8 cellular contexts compared by ENCODE assay signal in genomic region chr4:39043058-39043696, GRCh38. TPM values are rescaled to one million over a fixed set of nuclear protein-coding genes. Genes with fewer than 3 reads are reported as not detected.
DNase-seq lines count a peak whose midpoint lies in the region; ATAC-seq, FAIRE-seq and TF ChIP-seq lines count a peak whose summit lies in the region.

No MANE protein-coding gene starts in this region.

- no peak for FAIRE-seq in D721Med (lab: Jason Lieb, UNC)

- TF ChIP-seq CTCF in D721Med (IDR thresholded peaks at IDR 0.05; ENCODE audit: insufficient read depth, missing control alignments) = no peak

- H3K4me3 ChIP-seq in CD4-positive, alpha-beta memory T cell (ENCODE audit: low read length in 2 of 2) = no peak overlapping the region

- peaks cover 0 to 12% of the 10 kb centered on the region in 2 donors for H3K36me3 Mint-ChIP-seq in CD4-positive, alpha-beta memory T cell
- peaks cover 7% of the 10 kb centered on the region for H3K36me3 Mint-ChIP-seq in central memory CD8-positive, alpha-beta T cell (ENCODE audit: insufficient read depth)
- H3K36me3 Mint-ChIP-seq in natural killer cell treated with Interleukin-12 subunit alpha and Interleukin-12 subunit beta and Interleukin-15 and Interleukin-18, amount 100 ng/mL, for 72 hours = no peaks in the 10 kb centered on the region

- H3K4me1 Mint-ChIP-seq in CD4-positive, alpha-beta memory T cell = peaks cover 33 to 48% (median 40%) of the 10 kb centered on the region in 4 donors
- peaks cover 30% of the 10 kb centered on the region for H3K4me1 Mint-ChIP-seq in central memory CD8-positive, alpha-beta T cell
- H3K4me1 Mint-ChIP-seq in natural killer cell treated with Interleukin-12 subunit alpha and Interleukin-12 subunit beta and Interleukin-15 and Interleukin-18, amount 100 ng/mL, for 72 hours (ENCODE audit: low read depth in 2 of 2) = peaks cover 27 to 38% of the 10 kb centered on the region in 2 donors

- peak overlapping the region; percentile 94 to 98 (median 97) for H3K27ac Mint-ChIP-seq in CD4-positive, alpha-beta memory T cell
- peak overlapping the region; percentile 87 for H3K27ac Mint-ChIP-seq in central memory CD8-positive, alpha-beta T cell (ENCODE audit: low read depth)
- H3K27ac Mint-ChIP-seq in natural killer cell treated with Interleukin-12 subunit alpha and Interleukin-12 subunit beta and Interleukin-15 and Interleukin-18, amount 100 ng/mL, for 72 hours = peak overlapping the region; percentile 82 to 86

- H3K27ac ChIP-seq in CD4-positive, alpha-beta memory T cell (ENCODE audit: low read depth, low read length) = peak overlapping the region; percentile 82

- no peaks in the 10 kb centered on the region for H3K9me3 ChIP-seq in CD4-positive, alpha-beta memory T cell (ENCODE audit: control insufficient read depth in 1 of 2, low read length in 2 of 2)

- H3K9me3 Mint-ChIP-seq in CD4-positive, alpha-beta memory T cell = peaks cover 0 to 2% (median 0%) of the 10 kb centered on the region in 8 donors
- no peaks in the 10 kb centered on the region for H3K9me3 Mint-ChIP-seq in central memory CD8-positive, alpha-beta T cell
- H3K9me3 Mint-ChIP-seq in natural killer cell treated with Interleukin-12 subunit alpha and Interleukin-12 subunit beta and Interleukin-15 and Interleukin-18, amount 100 ng/mL, for 72 hours = no peaks in the 10 kb centered on the region

- intact Hi-C loops in CD4-positive, alpha-beta memory T cell (cut with micrococcal nuclease) = loop anchor here (5.0 to 10.0 kb wide), 3 partner anchors 378 to 728 kb away; partner anchors contain the start of genes KLF3, LIAS and RPL9

- ATAC-seq in central memory CD8-positive, alpha-beta T cell (replicated peaks; ENCODE audit: extremely low read depth, poor library complexity, severe bottlenecking) = no peak
- no peak for ATAC-seq in natural killer cell treated with Interleukin-12 subunit alpha and Interleukin-12 subunit beta and Interleukin-15 and Interleukin-18, amount 100 ng/mL, for 72 hours
- no peak for ATAC-seq in GM18867 (IDR thresholded peaks at IDR 0.05; ENCODE audit: unreplicated experiment)

- H3K27me3 Mint-ChIP-seq in CD4-positive, alpha-beta memory T cell = no peaks in the 10 kb centered on the region
- H3K27me3 Mint-ChIP-seq in central memory CD8-positive, alpha-beta T cell = no peaks in the 10 kb centered on the region
- no peaks in the 10 kb centered on the region for H3K27me3 Mint-ChIP-seq in natural killer cell treated with Interleukin-12 subunit alpha and Interleukin-12 subunit beta and Interleukin-15 and Interleukin-18, amount 100 ng/mL, for 72 hours

- DNase-seq in CD4-positive, alpha-beta memory T cell = no peak
- DNase-seq in M059J (ENCODE audit: low read depth) (peak; percentile 69), D721Med (ENCODE audit: insufficient read length, low spot score) (no peak), iPS-NIHi7 (ENCODE audit: extremely low spot score) (no peak)
- no peak for DNase-seq in central memory CD8-positive, alpha-beta T cell (ENCODE audit: low spot score in 2 of 2)
- DNase-seq in natural killer cell treated with Interleukin-12 subunit alpha and Interleukin-12 subunit beta and Interleukin-15 and Interleukin-18, amount 100 ng/mL, for 72 hours (ENCODE audit: low spot score) = no peak
- DNase-seq in stimulated activated CD4-positive, alpha-beta T cell treated with anti-CD3 and anti-CD28 coated beads, Interleukin-12 subunit alpha, Interleukin-12 subunit beta, amount 100 ng/mL, for 4 hours = no peak

- H3K27me3 ChIP-seq in CD4-positive, alpha-beta memory T cell (ENCODE audit: insufficient read depth, low read length) = no peaks in the 10 kb centered on the region

- H3K4me3 Mint-ChIP-seq in CD4-positive, alpha-beta memory T cell = peak overlapping the region; percentile 11 to 98 (median 92)
- peak overlapping the region; percentile 88 for H3K4me3 Mint-ChIP-seq in central memory CD8-positive, alpha-beta T cell
- H3K4me3 Mint-ChIP-seq in natural killer cell treated with Interleukin-12 subunit alpha and Interleukin-12 subunit beta and Interleukin-15 and Interleukin-18, amount 100 ng/mL, for 72 hours = peak overlapping the region; percentile 84

- H3K36me3 ChIP-seq in CD4-positive, alpha-beta memory T cell (ENCODE audit: insufficient read depth, low read length) = no peaks in the 10 kb centered on the region

- POLR2A ChIA-PET in CD4-positive, alpha-beta memory T cell (lab: Charles Lee; ENCODE audit: partially characterized antibody) = interaction anchor here (0.5 to 6.3 kb wide), 9 partner anchors 9 to 910 kb away, joined by 3 to 100 read pairs (median 6); partner anchors contain the start of gene TMEM156

- CTCF ChIA-PET in CD4-positive, alpha-beta memory T cell (lab: Charles Lee; ENCODE audit: partially characterized antibody) = interaction anchor here (1.4 to 4.8 kb wide), 3 partner anchors 12 to 140 kb away, joined by 4 to 43 read pairs (median 12); partner anchors contain the start of gene TMEM156

- H3K4me1 ChIP-seq in CD4-positive, alpha-beta memory T cell (ENCODE audit: insufficient read depth, low read length) = peaks cover 37% of the 10 kb centered on the region

RNA-seq across cellular contexts. Expression of gene TMEM156, which starts 11.0 kb away (rescaled TPM):
- 10 to 100 TPM; 16.8 to 19.3 TPM for total RNA-seq in CD4-positive, alpha-beta memory T cell
- 10 to 100 TPM; 46.2 to 53.1 TPM for polyA plus RNA-seq in CD4-positive, alpha-beta memory T cell
- 0.37 and 3.9 TPM in 2 replicates for total RNA-seq in M059J (2014; rRNA removed; shearing (Covaris generic))
- total RNA-seq in natural killer cell treated with Interleukin-12 subunit alpha and Interleukin-12 subunit beta and Interleukin-15 and Interleukin-18, amount 100 ng/mL, for 72 hours = 10 to 100 TPM in 1 of 2 donors, 1 to 10 TPM in 1; 7.9 to 10.3 TPM

RNA-seq across cellular contexts. Expression of gene KLHL5, which starts 18.9 kb away (rescaled TPM):
- total RNA-seq in CD4-positive, alpha-beta memory T cell = 10 to 100 TPM; 37.6 to 38.4 TPM
- polyA plus RNA-seq in CD4-positive, alpha-beta memory T cell = 10 to 100 TPM; 18.6 to 23.1 TPM
- total RNA-seq in M059J (2014; rRNA removed; shearing (Covaris generic)) = 28.4 and 38.1 TPM in 2 replicates
- total RNA-seq in natural killer cell treated with Interleukin-12 subunit alpha and Interleukin-12 subunit beta and Interleukin-15 and Interleukin-18, amount 100 ng/mL, for 72 hours = 10 to 100 TPM; 13.6 to 20.8 TPM
